In genomic region chr1:3773572-3774502, GRCh38 we compare ENCODE assay signal across 14 cellular contexts. TPM values are rescaled to one million over a fixed set of nuclear protein-coding genes. Genes with fewer than 3 reads are reported as not detected.
DNase-seq lines count a peak whose midpoint lies in the region; ATAC-seq, FAIRE-seq and TF ChIP-seq lines count a peak whose summit lies in the region.
"Had no signal": no experiment of that assay in that cellular context is flagged by ENCODE, and none has a peak within 500 bp of the region (broad histone marks: within the 10 kb centered on the region; RNA-seq: fewer than 3 reads in every experiment).

No MANE protein-coding gene starts in this region.

- peaks cover 28% of the 10 kb centered on the region for H3K4me1 ChIP-seq in CD4-positive, alpha-beta memory T cell (ENCODE audit: insufficient read depth, low read length)
- peaks cover 21% of the 10 kb centered on the region for H3K4me1 ChIP-seq in NT2/D1 (ENCODE audit: insufficient read depth, insufficient read length)
- H3K4me1 ChIP-seq: foreskin keratinocyte had no signal

- H3K36me3 ChIP-seq in CD4-positive, alpha-beta memory T cell (ENCODE audit: insufficient read depth, low read length): no peaks in the 10 kb centered on the region
- H3K36me3 ChIP-seq in NT2/D1 (ENCODE audit: insufficient read depth, insufficient read length, low read length): peaks cover 14% of the 10 kb centered on the region

- H3K9me3 Mint-ChIP-seq in CD4-positive, alpha-beta memory T cell: no peaks in the 10 kb centered on the region
- H3K9me3 Mint-ChIP-seq: activated B cell treated with CpG ODN at 0.5 μM for 24 hours; activated T-cell treated with anti-CD3 and anti-CD28 coated beads, Interleukin-2, amount 50 U/mL, for 72 hours had no signal

- no peaks in the 10 kb centered on the region for H3K9me3 ChIP-seq in CD4-positive, alpha-beta memory T cell (ENCODE audit: control insufficient read depth in 1 of 2, low read length in 2 of 2)
- H3K9me3 ChIP-seq in NT2/D1 (ENCODE audit: insufficient read depth, low read length): no peaks in the 10 kb centered on the region

- ATAC-seq in HG03095 (IDR thresholded peaks at IDR 0.05; ENCODE audit: unreplicated experiment): no peak
- ATAC-seq in HG02852 (IDR thresholded peaks at IDR 0.05; ENCODE audit: unreplicated experiment): no peak
- ATAC-seq: activated T-cell treated with anti-CD3 and anti-CD28 coated beads, Interleukin-2, amount 50 U/mL, for 72 hours had no signal

- no peak overlapping the region for H3K27ac ChIP-seq in CD4-positive, alpha-beta memory T cell (ENCODE audit: low read depth, low read length)
- H3K27ac ChIP-seq: foreskin keratinocyte had no signal

- H3K4me1 Mint-ChIP-seq in CD4-positive, alpha-beta memory T cell: peaks cover 4 to 28% (median 11%) of the 10 kb centered on the region in 4 donors

- TF ChIP-seq CTCF in fibroblast of villous mesenchyme (IDR thresholded peaks at IDR 0.05; ENCODE audit: insufficient read depth, low read depth, low read length): no peak

- H3K36me3 Mint-ChIP-seq in CD4-positive, alpha-beta memory T cell: no peaks in the 10 kb centered on the region

- intact Hi-C loops in CD4-positive, alpha-beta memory T cell (cut with micrococcal nuclease): no loop called here

- H3K4me3 Mint-ChIP-seq in CD4-positive, alpha-beta memory T cell: peak overlapping the region in 6 of 8 donors; percentile 10 to 70 (median 58)

- no peak for DNase-seq in CD4-positive, alpha-beta memory T cell
- DNase-seq in NT2/D1 (ENCODE audit: low read depth, low spot score) (no peak), fibroblast of villous mesenchyme (ENCODE audit: low read depth) (no peak), retina (peak; percentile 62), foreskin melanocyte (no peak), HTR-8/SVneo (ENCODE audit: insufficient read length, low spot score) (no peak)
- DNase-seq: activated B cell treated with CpG ODN at 0.5 μM for 24 hours; activated T-cell treated with anti-CD3 and anti-CD28 coated beads, Interleukin-2, amount 50 U/mL, for 72 hours; foreskin keratinocyte; NCI-H2107 had no signal

- peak overlapping the region in 1 of 7 donors; percentile 17 for H3K27ac Mint-ChIP-seq in CD4-positive, alpha-beta memory T cell
- H3K27ac Mint-ChIP-seq: activated B cell treated with CpG ODN at 0.5 μM for 24 hours; activated T-cell treated with anti-CD3 and anti-CD28 coated beads, Interleukin-2, amount 50 U/mL, for 72 hours had no signal

- CTCF ChIA-PET in CD4-positive, alpha-beta memory T cell (lab: Charles Lee; ENCODE audit: partially characterized antibody): interaction anchor here (1.4 kb wide), 1 partner anchor 13 kb away, joined by 4 read pairs; no protein-coding TSS in a partner anchor

- no peak overlapping the region for H3K4me3 ChIP-seq in CD4-positive, alpha-beta memory T cell (ENCODE audit: low read length in 2 of 2)
- H3K4me3 ChIP-seq in NT2/D1 (ENCODE audit: insufficient read length, low read depth): no peak overlapping the region
- H3K4me3 ChIP-seq in fibroblast of villous mesenchyme (ENCODE audit: low read depth, low read length): peak overlapping the region; percentile 64

- no peak for FAIRE-seq in HTR-8/SVneo (lab: Jason Lieb, UNC)

- H3K27me3 Mint-ChIP-seq in CD4-positive, alpha-beta memory T cell: no peaks in the 10 kb centered on the region
- H3K27me3 Mint-ChIP-seq: activated B cell treated with CpG ODN at 0.5 μM for 24 hours had no signal

- POLR2A ChIA-PET in CD4-positive, alpha-beta memory T cell (lab: Charles Lee; ENCODE audit: partially characterized antibody): interaction anchor here (1.5 kb wide), 1 partner anchor 19 kb away, joined by 6 read pairs; no protein-coding TSS in a partner anchor

- H3K9ac ChIP-seq in NT2/D1 (ENCODE audit: insufficient read length, low read depth): peak overlapping the region; percentile 66

- H3K27me3 ChIP-seq in CD4-positive, alpha-beta memory T cell (ENCODE audit: insufficient read depth, low read length): no peaks in the 10 kb centered on the region
- H3K27me3 ChIP-seq in NT2/D1 (ENCODE audit: insufficient read depth, insufficient read length): peaks cover 12% of the 10 kb centered on the region

RNA-seq across cellular contexts. Expression of gene SMIM1, which starts 1.3 kb away (rescaled TPM):
- total RNA-seq in CD4-positive, alpha-beta memory T cell: 1 to 10 TPM; 3.1 to 4.7 TPM
- polyA plus RNA-seq in CD4-positive, alpha-beta memory T cell: 1 to 10 TPM in 1 of 2 donors, under 1 TPM in 1; 0.52 to 1.5 TPM
- 1.7 and 3.5 TPM in 2 replicates for total RNA-seq in fibroblast of villous mesenchyme

RNA-seq across cellular contexts. Expression of gene CCDC27, which starts 21.6 kb away (rescaled TPM):
- total RNA-seq in CD4-positive, alpha-beta memory T cell: not detected
- not detected for polyA plus RNA-seq in CD4-positive, alpha-beta memory T cell
- not detected in 2 replicates for total RNA-seq in fibroblast of villous mesenchyme
- total RNA-seq: activated B cell treated with CpG ODN at 0.5 μM for 24 hours; activated T-cell treated with anti-CD3 and anti-CD28 coated beads, Interleukin-2, amount 50 U/mL, for 72 hours; foreskin keratinocyte; HT1080; mesenteric fat pad had no signal
- polyA plus RNA-seq: foreskin keratinocyte had no signal

RNA-seq across cellular contexts. Expression of gene LRRC47, which starts 22.5 kb away (rescaled TPM):
- total RNA-seq in CD4-positive, alpha-beta memory T cell: 10 to 100 TPM; 54.5 to 58.0 TPM
- polyA plus RNA-seq in CD4-positive, alpha-beta memory T cell: 10 to 100 TPM; 19.0 to 39.8 TPM
- total RNA-seq in fibroblast of villous mesenchyme: 29.0 and 31.1 TPM in 2 replicates
